9 cellular contexts compared by ENCODE assay signal in genomic region chr4:2364654-2365053, GRCh38. TPM values are rescaled to one million over a fixed set of nuclear protein-coding genes. Genes with fewer than 3 reads are reported as not detected.
DNase-seq lines count a peak whose midpoint lies in the region; ATAC-seq and TF ChIP-seq lines count a peak whose summit lies in the region.
"Had no signal": no experiment of that assay in that cellular context is flagged by ENCODE, and none has a peak within 500 bp of the region (broad histone marks: within the 10 kb centered on the region; RNA-seq: fewer than 3 reads in every experiment).

No MANE protein-coding gene starts in this region.

- peak overlapping the region; percentile 49 to 64 for H3K9ac ChIP-seq in colonic mucosa (ENCODE audit: low read depth in 2 of 2, low read length in 2 of 2)

- no peaks in the 10 kb centered on the region for H3K9me3 ChIP-seq in colonic mucosa

- ATAC-seq in naive B cell (ENCODE audit: low read depth in 2 of 2): peak; percentile 73 to 83
- ATAC-seq in GM18907 (IDR thresholded peaks at IDR 0.05; ENCODE audit: unreplicated experiment): no peak

- DNase-seq in AG20443 (ENCODE audit: low spot score) (peak; percentile 86), colonic mucosa (peak; percentile 28), naive B cell (peak; percentile 64), G401 (ENCODE audit: low spot score) (no peak), GM10266 (ENCODE audit: extremely low spot score) (no peak)
- DNase-seq in activated CD4-positive, alpha-beta T cell treated with anti-CD3 and anti-CD28 coated beads for 24 hours (ENCODE audit: low read depth in 2 of 2): peak; percentile 38 to 43

- in situ Hi-C loops in G401 (cut with HindIII; ENCODE audit: low sequenced_read_pairs): loop anchor here (10.0 kb wide), 1 partner anchor 60 kb away; no protein-coding TSS in a partner anchor

- peaks cover 0 to 29% (median 0%) of the 10 kb centered on the region in 3 donors for H3K27me3 Mint-ChIP-seq in naive B cell
- H3K27me3 Mint-ChIP-seq in stimulated activated naive CD8-positive, alpha-beta T cell treated with anti-CD3 and anti-CD28 coated beads, Interleukin-15, Interleukin-2, amounts not matched to agents 100 ng/mL and 50 ng/mL, for 24 hours: no peaks in the 10 kb centered on the region

- intact Hi-C loops in colonic mucosa (cut with DNase I): no loop called here

- no peak for TF ChIP-seq CTCF in colonic mucosa (IDR thresholded peaks at IDR 0.05)
- no peak for TF ChIP-seq CTCF in GM10266 (IDR thresholded peaks at IDR 0.05; ENCODE audit: control insufficient read depth, insufficient read depth, low read depth, missing control alignments)

- H3K9me3 Mint-ChIP-seq in naive B cell: peaks cover 0 to 10% (median 6%) of the 10 kb centered on the region in 7 donors
- no peaks in the 10 kb centered on the region for H3K9me3 Mint-ChIP-seq in stimulated activated naive CD8-positive, alpha-beta T cell treated with anti-CD3 and anti-CD28 coated beads, Interleukin-15, Interleukin-2, amounts not matched to agents 100 ng/mL and 50 ng/mL, for 24 hours

- H3K36me3 Mint-ChIP-seq in naive B cell: peaks cover 0 to 6% of the 10 kb centered on the region in 2 donors
- H3K36me3 Mint-ChIP-seq in stimulated activated naive CD8-positive, alpha-beta T cell treated with anti-CD3 and anti-CD28 coated beads, Interleukin-15, Interleukin-2, amounts not matched to agents 100 ng/mL and 50 ng/mL, for 24 hours (ENCODE audit: low read depth): no peaks in the 10 kb centered on the region

- no peaks in the 10 kb centered on the region for H3K27me3 ChIP-seq in colonic mucosa
- H3K27me3 ChIP-seq: cardiac muscle cell had no signal

- H3K4me1 ChIP-seq in colonic mucosa: no peaks in the 10 kb centered on the region

- H3K4me3 ChIP-seq in colonic mucosa: peak overlapping the region; percentile 51
- H3K4me3 ChIP-seq: cardiac muscle cell had no signal

- no peaks in the 10 kb centered on the region for H3K36me3 ChIP-seq in colonic mucosa
- H3K36me3 ChIP-seq: cardiac muscle cell had no signal

- H3K4me3 Mint-ChIP-seq in naive B cell: peak overlapping the region; percentile 45 to 92 (median 70)
- peak overlapping the region; percentile 70 for H3K4me3 Mint-ChIP-seq in stimulated activated naive CD8-positive, alpha-beta T cell treated with anti-CD3 and anti-CD28 coated beads, Interleukin-15, Interleukin-2, amounts not matched to agents 100 ng/mL and 50 ng/mL, for 24 hours

- peak overlapping the region in 3 of 6 donors; percentile 36 to 91 (median 79) for H3K27ac Mint-ChIP-seq in naive B cell
- peak overlapping the region; percentile 58 for H3K27ac Mint-ChIP-seq in stimulated activated naive CD8-positive, alpha-beta T cell treated with anti-CD3 and anti-CD28 coated beads, Interleukin-15, Interleukin-2, amounts not matched to agents 100 ng/mL and 50 ng/mL, for 24 hours

- H3K27ac ChIP-seq in colonic mucosa: no peak overlapping the region
- H3K27ac ChIP-seq: cardiac muscle cell had no signal

- peaks cover 0 to 6% (median 0%) of the 10 kb centered on the region in 3 donors for H3K4me1 Mint-ChIP-seq in naive B cell
- H3K4me1 Mint-ChIP-seq in stimulated activated naive CD8-positive, alpha-beta T cell treated with anti-CD3 and anti-CD28 coated beads, Interleukin-15, Interleukin-2, amounts not matched to agents 100 ng/mL and 50 ng/mL, for 24 hours (ENCODE audit: low read depth): peaks cover 3% of the 10 kb centered on the region

RNA-seq across cellular contexts. Expression of gene ZFYVE28, which starts 53.8 kb away (rescaled TPM):
- 10 to 100 TPM; 29.6 to 31.6 TPM for total RNA-seq in colonic mucosa
- 1 to 10 TPM in 4 of 6 donors, under 1 TPM in 2; 0.71 to 2.9 (median 1.4) TPM for polyA plus RNA-seq in naive B cell (ENCODE audit: low read depth in 6 of 6)
- 9.4 and 11.4 TPM in 2 replicates for total RNA-seq in G401 (2014; rRNA removed; shearing (Covaris generic))

RNA-seq across cellular contexts. Expression of gene CFAP99, which starts 54.1 kb away (rescaled TPM):
- total RNA-seq in colonic mucosa: under 1 TPM; 0.32 to 0.49 TPM
- not detected for polyA plus RNA-seq in naive B cell (ENCODE audit: low read depth in 6 of 6)
- total RNA-seq in G401 (2014; rRNA removed; shearing (Covaris generic)): 1.5 TPM in 1 of 2 replicates, not detected in the other
- total RNA-seq: cardiac muscle cell had no signal

Comparison
In these comparisons a context has a peak if more than half of its experiments do, and no peak if none do; other contexts are left out.
1. DNase-seq: peak in AG20443 (single experiment), activated CD4-positive, alpha-beta T cell treated with anti-CD3 and anti-CD28 coated beads for 24 hours (2 of 2), colonic mucosa (single experiment) and naive B cell (single experiment); none in G401 (single experiment) and GM10266 (single experiment).